23 cellular contexts compared by ENCODE assay signal in genomic region chr9:114430443-114430842, GRCh38. TPM values are rescaled to one million over a fixed set of nuclear protein-coding genes. Genes with fewer than 3 reads are reported as not detected.
DNase-seq lines count a peak whose midpoint lies in the region; ATAC-seq and TF ChIP-seq lines count a peak whose summit lies in the region.
"Had no signal": no experiment of that assay in that cellular context is flagged by ENCODE, and none has a peak within 500 bp of the region (broad histone marks: within the 10 kb centered on the region; RNA-seq: fewer than 3 reads in every experiment).

No MANE protein-coding gene starts in this region.

- no peaks in the 10 kb centered on the region for H3K9me3 ChIP-seq in PC-3 (ENCODE audit: low read length)
- no peaks in the 10 kb centered on the region for H3K9me3 ChIP-seq in sigmoid colon
- H3K9me3 ChIP-seq: BLaER1 treated with 17β-estradiol and CSF1 and Interleukin-3, amounts not matched to agents 10 nM and 100 nM; mucosa of descending colon; suprapubic skin; vagina had no signal

- DNase-seq in NCI-H82 (lab: John Stamatoyannopoulos, UW): peak; percentile 11
- DNase-seq in NCI-H82 treated with DMSO at 0.1 percent for 48 hours (lab: John Stamatoyannopoulos, UW; ENCODE audit: unreplicated experiment): no peak
- peak; percentile 30 for DNase-seq in NCI-H2107 (lab: John Stamatoyannopoulos, UW)
- peak; percentile 44 for DNase-seq in PC-3
- DNase-seq in sigmoid colon: peak; percentile 22
- no peak for DNase-seq in T-helper 9 cell
- DNase-seq: activated CD4-positive, alpha-beta memory T cell treated with anti-CD3 and anti-CD28 coated beads, Interleukin-2, amount 10 ng/mL, durations not matched to agents 7 days and 5 days; activated naive CD4-positive, alpha-beta T cell treated with anti-CD3 and anti-CD28 coated beads, Interleukin-2, amount 50 U/mL, for 16 hours; activated T-cell treated with anti-CD3 and anti-CD28 coated beads, Interleukin-2, amount 50 U/mL, for 4 hours; aorta; cerebellar nuclear complex; effector CD4-positive, alpha-beta T cell; mucosa of descending colon; NCI-H446 treated with DMSO at 0.1 percent for 48 hours; PC-9; T-helper 2 cell had no signal

- no peak overlapping the region for H3K9ac ChIP-seq in PC-3 (ENCODE audit: low read length)
- H3K9ac ChIP-seq: BLaER1 treated with 17β-estradiol and CSF1 and Interleukin-3, amounts not matched to agents 10 nM and 100 nM had no signal

- no peak overlapping the region for H3K27ac ChIP-seq in PC-3 (ENCODE audit: low read length)
- no peak overlapping the region for H3K27ac ChIP-seq in sigmoid colon
- H3K27ac ChIP-seq: BLaER1 treated with 17β-estradiol and CSF1 and Interleukin-3, amounts not matched to agents 10 nM and 100 nM; PC-9; suprapubic skin; vagina had no signal

- no peaks in the 10 kb centered on the region for H3F3A ChIP-seq in PC-3 (ENCODE audit: low read length, unreplicated experiment)

- H3K4me2 ChIP-seq in PC-3 (ENCODE audit: low read length): no peak overlapping the region
- H3K4me2 ChIP-seq: BLaER1 treated with 17β-estradiol and CSF1 and Interleukin-3, amounts not matched to agents 10 nM and 100 nM; PC-9 had no signal

- H3K4me1 ChIP-seq in PC-3 (ENCODE audit: insufficient read depth, low read length): peaks cover 4% of the 10 kb centered on the region; the same call in 1 of the 2 replicates
- H3K4me1 ChIP-seq in sigmoid colon: no peaks in the 10 kb centered on the region
- H3K4me1 ChIP-seq: BLaER1 treated with 17β-estradiol and CSF1 and Interleukin-3, amounts not matched to agents 10 nM and 100 nM; suprapubic skin; vagina had no signal

- WGBS in sigmoid colon, 2 donors: 88 to 94% methylated on average over 5 of the region's 5 CpGs

- no peak for TF ChIP-seq POLR2A in sigmoid colon (IDR thresholded peaks at IDR 0.05)

- H3K4me3 ChIP-seq in PC-3 (ENCODE audit: low read length) (no peak overlapping the region), sigmoid colon (no peak overlapping the region)
- H3K4me3 ChIP-seq: BLaER1 treated with 17β-estradiol and CSF1 and Interleukin-3, amounts not matched to agents 10 nM and 100 nM; mucosa of descending colon; PC-9; suprapubic skin; vagina had no signal

- BruUV-seq in PC-3 (replicated peaks; lab: Mats Ljungman, UMichigan): no TSS peak

- H2AFZ ChIP-seq in PC-3 (ENCODE audit: low read length): no peak overlapping the region
- H2AFZ ChIP-seq: PC-9 had no signal

- H3K27me3 ChIP-seq in PC-3 (ENCODE audit: low read length) (no peaks in the 10 kb centered on the region), sigmoid colon (no peaks in the 10 kb centered on the region)
- H3K27me3 ChIP-seq: BLaER1 treated with 17β-estradiol and CSF1 and Interleukin-3, amounts not matched to agents 10 nM and 100 nM; suprapubic skin; vagina had no signal

- CTCF ChIA-PET in PC-3 (lab: Charles Lee): no interaction called here

- no peaks in the 10 kb centered on the region for H4K20me1 ChIP-seq in PC-3 (ENCODE audit: low read length)
- H4K20me1 ChIP-seq: BLaER1 treated with 17β-estradiol and CSF1 and Interleukin-3, amounts not matched to agents 10 nM and 100 nM had no signal

- ATAC-seq in PC-3: peak; percentile 45
- ATAC-seq in HG02840 (IDR thresholded peaks at IDR 0.05; ENCODE audit: low FRiP score, unreplicated experiment): no peak
- no peak for ATAC-seq in GM21786 (IDR thresholded peaks at IDR 0.05; ENCODE audit: unreplicated experiment)
- ATAC-seq: activated T-cell treated with anti-CD3 and anti-CD28 coated beads, Interleukin-2, amount 50 U/mL, for 4 hours; left lobe of liver; mucosa of descending colon; WTC11 had no signal

- intact Hi-C loops in PC-3 (cut with micrococcal nuclease) (no loop called here), sigmoid colon (cut with DNase I) (no loop called here)

- no peaks in the 10 kb centered on the region for H3K9me2 ChIP-seq in PC-3 (replicated peaks; ENCODE audit: low read length)

- no peaks in the 10 kb centered on the region for H3K36me3 ChIP-seq in PC-3 (ENCODE audit: low read depth, low read length)
- no peaks in the 10 kb centered on the region for H3K36me3 ChIP-seq in sigmoid colon
- H3K36me3 ChIP-seq: BLaER1 treated with 17β-estradiol and CSF1 and Interleukin-3, amounts not matched to agents 10 nM and 100 nM; suprapubic skin; vagina had no signal

- POLR2A ChIA-PET in PC-3 (lab: Charles Lee; ENCODE audit: unreplicated experiment): no interaction called here

- no peak for TF ChIP-seq EP300 in sigmoid colon (IDR thresholded peaks at IDR 0.05)

- no peaks in the 10 kb centered on the region for H3K79me2 ChIP-seq in PC-3 (ENCODE audit: low read length)

- TF ChIP-seq CTCF in PC-3 (conservative IDR thresholded peaks at IDR 0.05; ENCODE audit: low read depth, low read length) (no peak), sigmoid colon (IDR thresholded peaks at IDR 0.05) (no peak)

RNA-seq across cellular contexts. Expression of gene AKNA, which starts 42.7 kb away (rescaled TPM):
- total RNA-seq in PC-3 (2014; rRNA removed) (7.6 and 9.1 TPM in 2 replicates), sigmoid colon (10 to 100 TPM; 13.6 to 18.6 (median 17.7) TPM)
- polyA plus RNA-seq in sigmoid colon: 10 to 100 TPM in 2 of 3 donors, 1 to 10 TPM in 1; 9.9 to 81.6 (median 10.2) TPM

Comparison
In these comparisons a context has a peak if more than half of its experiments do, and no peak if none do; other contexts are left out.
1. DNase-seq: peak in NCI-H82 (single experiment), NCI-H2107 (single experiment), PC-3 (single experiment) and sigmoid colon (single experiment); none in NCI-H82 treated with DMSO at 0.1 percent for 48 hours (single experiment) and T-helper 9 cell (single experiment).